In genomic region chr21:33157303-33157702, GRCh38 we compare ENCODE assay signal across 23 cellular contexts.
DNase-seq lines count a peak whose midpoint lies in the region; TF ChIP-seq lines count a peak whose summit lies in the region.
"Had no signal": no experiment of that assay in that cellular context is flagged by ENCODE, and none has a peak within 500 bp of the region (broad histone marks: within the 10 kb centered on the region; RNA-seq: fewer than 3 reads in every experiment).

No MANE protein-coding gene starts in this region.

- no peaks in the 10 kb centered on the region for H3K79me1 ChIP-seq in mesendoderm (ENCODE audit: low read length)

- H3K56ac ChIP-seq in mesendoderm (ENCODE audit: low read length) = no peak overlapping the region

- DNase-seq in NOMO-1 treated with DMSO at 0.1 percent for 48 hours (lab: John Stamatoyannopoulos, UW; ENCODE audit: unreplicated experiment) = peak; percentile 6
- DNase-seq in NOMO-1 treated with dmso at 0.1 percent for 144 hours (lab: John Stamatoyannopoulos, UW; ENCODE audit: unreplicated experiment) = no peak
- DNase-seq in NAMALWA (ENCODE audit: low spot score) = peak; percentile 26
- DNase-seq in cardiac fibroblast (ENCODE audit: low read depth in 2 of 2) = peak; percentile 5 to 6
- DNase-seq in mesendoderm = peak; percentile 45
- no peak for DNase-seq in activated gamma-delta T cell (lab: John Stamatoyannopoulos, UW)
- no peak for DNase-seq in T-helper 1 cell
- DNase-seq in breast epithelium (ENCODE audit: low spot score in 2 of 2) = no peak
- DNase-seq: 8988T; activated CD4-positive, alpha-beta T cell treated with anti-CD3 and anti-CD28 coated beads for 1 hour; activated naive CD4-positive, alpha-beta T cell; activated T-cell treated with anti-CD3 and anti-CD28 coated beads, Interleukin-2, amount 50 U/mL, for 24 hours; adrenal gland; BE2C; COR-L47; DMS79; left cardiac atrium; naive thymus-derived CD8-positive, alpha-beta T cell; NCI-H1694; NCI-H2171 treated with DMSO at 0.1 percent for 48 hours; NCI-H526 treated with DMSO at 0.1 percent for 48 hours; upper lobe of left lung had no signal

- H4K8ac ChIP-seq in mesendoderm (ENCODE audit: low read depth, low read length) = no peak overlapping the region

- peaks cover 0 to 10% of the 10 kb centered on the region in 2 donors for H3K9me3 ChIP-seq in breast epithelium
- H3K9me3 ChIP-seq: adrenal gland, BE2C had no signal

- no peak overlapping the region for H2BK5ac ChIP-seq in mesendoderm (ENCODE audit: low read length)

- H2BK120ac ChIP-seq in mesendoderm (ENCODE audit: low read depth, low read length) = no peak overlapping the region

- no peak overlapping the region for H4K5ac ChIP-seq in mesendoderm (ENCODE audit: low read length)

- no peak overlapping the region for H2BK15ac ChIP-seq in mesendoderm (replicated peaks; ENCODE audit: low read depth)

- H3K27ac ChIP-seq in mesendoderm (ENCODE audit: low read depth, low read length) (no peak overlapping the region), breast epithelium (no peak overlapping the region)
- H3K27ac ChIP-seq: adrenal gland, gastroesophageal sphincter, upper lobe of left lung had no signal

- TF ChIP-seq CTCF in cardiac fibroblast (IDR thresholded peaks at IDR 0.05; ENCODE audit: low read depth, low read length) (no peak), breast epithelium (IDR thresholded peaks at IDR 0.05) (no peak)

- H3K4me1 ChIP-seq in mesendoderm (ENCODE audit: control insufficient read depth, low read depth, low read length) (no peaks in the 10 kb centered on the region), breast epithelium (no peaks in the 10 kb centered on the region)
- H3K4me1 ChIP-seq: adrenal gland, BE2C, gastroesophageal sphincter, upper lobe of left lung had no signal

- no peaks in the 10 kb centered on the region for H3K36me3 ChIP-seq in mesendoderm (ENCODE audit: control insufficient read depth, insufficient read depth, low read length)
- no peaks in the 10 kb centered on the region for H3K36me3 ChIP-seq in breast epithelium
- H3K36me3 ChIP-seq: adrenal gland, BE2C, gastroesophageal sphincter, upper lobe of left lung had no signal

- WGBS in mesendoderm (ENCODE audit: extremely low coverage, insufficient coverage, low lambda C conversion rate) = no CpG with 5 or more reads among the region's 3 CpGs

- no peaks in the 10 kb centered on the region for H3K79me2 ChIP-seq in mesendoderm (ENCODE audit: control insufficient read depth, insufficient read depth, low read length)

- H2AK5ac ChIP-seq in mesendoderm (ENCODE audit: low read length) = no peak overlapping the region

- no peak overlapping the region for H3K4me2 ChIP-seq in mesendoderm (ENCODE audit: low read length)

- intact Hi-C loops in breast epithelium (cut with DNase I; ENCODE audit: low total_unique reads) = no loop called here

- no peak overlapping the region for H3K4ac ChIP-seq in mesendoderm (ENCODE audit: low read depth, low read length)

- no peak for TF ChIP-seq POLR2A in breast epithelium (IDR thresholded peaks at IDR 0.05)

- no peak overlapping the region for H3K23ac ChIP-seq in mesendoderm (ENCODE audit: low read length)

- no peak overlapping the region for H3K9ac ChIP-seq in mesendoderm (ENCODE audit: low read length)

- H3K4me3 ChIP-seq in cardiac fibroblast (replicated peaks in 1 of 2; ENCODE audit: low read depth in 2 of 2, low read length in 2 of 2) (no peak overlapping the region), mesendoderm (ENCODE audit: low read length) (no peak overlapping the region), breast epithelium (no peak overlapping the region)
- H3K4me3 ChIP-seq: adrenal gland, gastroesophageal sphincter, upper lobe of left lung had no signal

- H3K18ac ChIP-seq in mesendoderm (ENCODE audit: low read length) = no peak overlapping the region

- H3K27me3 ChIP-seq in mesendoderm (ENCODE audit: insufficient read depth, low read length, poor library complexity) (no peaks in the 10 kb centered on the region), breast epithelium (peaks cover 0 to 31% of the 10 kb centered on the region in 2 donors)
- H3K27me3 ChIP-seq: upper lobe of left lung had no signal

Comparison
In these comparisons a context has a peak if more than half of its experiments do, and no peak if none do; other contexts are left out.
1. DNase-seq: peak in NOMO-1 treated with DMSO at 0.1 percent for 48 hours (single experiment), NAMALWA (single experiment), cardiac fibroblast (2 of 2) and mesendoderm (single experiment); none in NOMO-1 treated with dmso at 0.1 percent for 144 hours (single experiment), activated gamma-delta T cell (single experiment), T-helper 1 cell (0 of 5) and breast epithelium (0 of 2).